19 cellular contexts compared by ENCODE assay signal in genomic region chr12:80420075-80420474, GRCh38. TPM values are rescaled to one million over a fixed set of nuclear protein-coding genes. Genes with fewer than 3 reads are reported as not detected.
DNase-seq lines count a peak whose midpoint lies in the region; ATAC-seq and TF ChIP-seq lines count a peak whose summit lies in the region.
"Had no signal": no experiment of that assay in that cellular context is flagged by ENCODE, and none has a peak within 500 bp of the region (broad histone marks: within the 10 kb centered on the region; RNA-seq: fewer than 3 reads in every experiment).

No MANE protein-coding gene starts in this region.

- no peak overlapping the region for H3K4me3 Mint-ChIP-seq in HFFc6
- H3K4me3 Mint-ChIP-seq: CD8-positive, alpha-beta T cell; T-cell had no signal

- H3K9me3 ChIP-seq in fibroblast of lung (ENCODE audit: control insufficient read depth, insufficient read depth, low read depth, low read length), result no peaks in the 10 kb centered on the region
- no peaks in the 10 kb centered on the region for H3K9me3 ChIP-seq in heart left ventricle
- H3K9me3 ChIP-seq: BLaER1 treated with 17β-estradiol and CSF1 and Interleukin-3, amounts not matched to agents 10 nM and 100 nM; MG63 had no signal

- H3K27me3 ChIP-seq in fibroblast of lung (ENCODE audit: control insufficient read depth, insufficient read depth, low read length) (no peaks in the 10 kb centered on the region), heart left ventricle (no peaks in the 10 kb centered on the region)
- H3K27me3 ChIP-seq: BLaER1 treated with 17β-estradiol and CSF1 and Interleukin-3, amounts not matched to agents 10 nM and 100 nM; MG63 had no signal

- H3K27ac ChIP-seq in angular gyrus (ENCODE audit: low read depth, low read length), result peak overlapping the region; percentile 7
- H3K27ac ChIP-seq in fibroblast of lung (ENCODE audit: insufficient read depth, low read length), result no peak overlapping the region
- H3K27ac ChIP-seq in heart left ventricle, result no peak overlapping the region
- H3K27ac ChIP-seq: BLaER1 treated with 17β-estradiol and CSF1 and Interleukin-3, amounts not matched to agents 10 nM and 100 nM had no signal

- TF ChIP-seq POLR2A in heart left ventricle (IDR thresholded peaks at IDR 0.05), result no peak

- no peak overlapping the region for H3K9ac ChIP-seq in fibroblast of lung (ENCODE audit: insufficient read depth, low read length)
- H3K9ac ChIP-seq: BLaER1 treated with 17β-estradiol and CSF1 and Interleukin-3, amounts not matched to agents 10 nM and 100 nM had no signal

- DNase-seq in HFFc6, result no peak
- DNase-seq in fibroblast of lung (ENCODE audit: low read depth in 2 of 2), result no peak
- no peak for DNase-seq in A172 (ENCODE audit: low spot score)
- no peak for DNase-seq in heart left ventricle
- DNase-seq: Calu3; CD8-positive, alpha-beta T cell; DMS153; NCI-H1694 treated with DMSO at 0.1 percent for 48 hours; NCI-H446 treated with DMSO at 0.1 percent for 48 hours; NK-92 treated with Interleukin-12 subunit alpha and Interleukin-12 subunit beta, amount 100 ng/mL, for 24 hours; SIG-M5; T-cell had no signal

- no peak for TF ChIP-seq CTCF in HFFc6 (IDR thresholded peaks at IDR 0.05)
- no peak for TF ChIP-seq CTCF in fibroblast of lung (conservative IDR thresholded peaks at IDR 0.05 in 1 of 2, IDR thresholded peaks at IDR 0.05 in 1 of 2; ENCODE audit: low read depth in 1 of 2, low read length in 2 of 2)
- TF ChIP-seq CTCF in heart left ventricle (IDR thresholded peaks at IDR 0.05), result no peak

- H3K36me3 Mint-ChIP-seq in HFFc6 (ENCODE audit: low read depth), result no peaks in the 10 kb centered on the region
- H3K36me3 Mint-ChIP-seq: CD8-positive, alpha-beta T cell; T-cell had no signal

- no peak for ATAC-seq in GM21717 (IDR thresholded peaks at IDR 0.05; ENCODE audit: unreplicated experiment)
- no peak for ATAC-seq in GM18858 (IDR thresholded peaks at IDR 0.05; ENCODE audit: unreplicated experiment)
- ATAC-seq in heart left ventricle, result no peak
- ATAC-seq: CD8-positive, alpha-beta T cell; Panc1; T-cell had no signal

- intact Hi-C loops in heart left ventricle (cut with DNase I), result no loop called here

- peaks cover 55% of the 10 kb centered on the region for H3K4me1 Mint-ChIP-seq in HFFc6 (ENCODE audit: low read depth)
- H3K4me1 Mint-ChIP-seq: T-cell had no signal

- H3K4me2 ChIP-seq in fibroblast of lung (ENCODE audit: extremely low read depth, insufficient read depth, low read length), result no peak overlapping the region
- H3K4me2 ChIP-seq: BLaER1 treated with 17β-estradiol and CSF1 and Interleukin-3, amounts not matched to agents 10 nM and 100 nM had no signal

- H3K36me3 ChIP-seq in fibroblast of lung (ENCODE audit: control insufficient read depth, insufficient read depth, low read length) (no peaks in the 10 kb centered on the region), heart left ventricle (no peaks in the 10 kb centered on the region)
- H3K36me3 ChIP-seq: BLaER1 treated with 17β-estradiol and CSF1 and Interleukin-3, amounts not matched to agents 10 nM and 100 nM had no signal

- no peaks in the 10 kb centered on the region for H4K20me1 ChIP-seq in fibroblast of lung (ENCODE audit: control insufficient read depth, extremely low read depth, insufficient read depth, low read length)
- H4K20me1 ChIP-seq: BLaER1 treated with 17β-estradiol and CSF1 and Interleukin-3, amounts not matched to agents 10 nM and 100 nM had no signal

- H3K27ac Mint-ChIP-seq in HFFc6, result peak overlapping the region; percentile 5; the same call in 1 of the 2 replicates
- H3K27ac Mint-ChIP-seq: CD8-positive, alpha-beta T cell; T-cell had no signal

- H3K4me1 ChIP-seq in fibroblast of lung (ENCODE audit: control insufficient read depth, extremely low read depth, insufficient read depth, low read length), result no peaks in the 10 kb centered on the region
- H3K4me1 ChIP-seq in heart left ventricle, result peaks cover 0 to 2% (median 0%) of the 10 kb centered on the region in 12 donors
- H3K4me1 ChIP-seq: BLaER1 treated with 17β-estradiol and CSF1 and Interleukin-3, amounts not matched to agents 10 nM and 100 nM had no signal

- H3K9me3 Mint-ChIP-seq in HFFc6, result no peaks in the 10 kb centered on the region
- H3K9me3 Mint-ChIP-seq: CD8-positive, alpha-beta T cell had no signal

- no peaks in the 10 kb centered on the region for H3K27me3 Mint-ChIP-seq in HFFc6 (ENCODE audit: insufficient read depth)
- H3K27me3 Mint-ChIP-seq: T-cell had no signal

- H3K4me3 ChIP-seq in fibroblast of lung (replicated peaks in 1 of 4; ENCODE audit: control extremely low read depth in 1 of 4, insufficient read depth in 1 of 4, low read depth in 3 of 4, low read length in 4 of 4) (no peak overlapping the region), heart left ventricle (no peak overlapping the region)
- H3K4me3 ChIP-seq: BLaER1 treated with 17β-estradiol and CSF1 and Interleukin-3, amounts not matched to agents 10 nM and 100 nM; MG63 had no signal

- H3K79me2 ChIP-seq in fibroblast of lung (ENCODE audit: control insufficient read depth, insufficient read depth, low read length), result no peaks in the 10 kb centered on the region

- H2AFZ ChIP-seq in fibroblast of lung (ENCODE audit: low read length), result peak overlapping the region; percentile 12

RNA-seq across cellular contexts. Expression of gene PTPRQ, which starts 24.0 kb away (rescaled TPM):
- 1 to 10 TPM; 2.6 to 4.1 (median 3.5) TPM for total RNA-seq in HFFc6 (2021; fragmentation: NEBNext Ultra II Directional; extraction: Animal tissue kit (Norgen Biotek cat#: 25700))
- 0.77 and 1.3 TPM in 2 replicates for total RNA-seq in fibroblast of lung
- polyA plus RNA-seq in fibroblast of lung, result 1.2 and 7.7 TPM in 2 replicates
- polyA plus RNA-seq in fibroblast of lung (2012), result 0.61 and 4.0 TPM in 2 replicates
- 0.22 and 2.6 TPM in 2 replicates for polyA minus RNA-seq in fibroblast of lung (ENCODE audit: low replicate concordance)
- total RNA-seq in A172 (2014; rRNA removed; shearing (Covaris generic)), result 0.02 and 0.12 TPM in 2 replicates
- total RNA-seq in heart left ventricle, result 1 to 10 TPM in 1 of 9 donors, under 1 TPM in 7, not detected in 1; 0.05 to 4.2 (median 0.36) TPM
- polyA plus RNA-seq in heart left ventricle, result under 1 TPM in 1 of 2 donors, not detected in 1; 0.07 TPM
- total RNA-seq: Calu3; CD8-positive, alpha-beta T cell; G401; T-cell had no signal
